28 cellular contexts compared by ENCODE assay signal in genomic region chr11:129544691-129545090, GRCh38.
"Had no signal": no experiment of that assay in that cellular context is flagged by ENCODE, and none has a peak within 500 bp of the region (broad histone marks: within the 10 kb centered on the region; RNA-seq: fewer than 3 reads in every experiment).

No MANE protein-coding gene starts in this region.

- H3K27me3 Mint-ChIP-seq: stimulated activated memory B cell treated with anti-CD40 and anti-IgM and Interleukin-4, amounts not matched to agents 10 μg/mL and 1 μg/mL and 100 μg/mL, for 72 hours; stimulated activated naive B cell treated with anti-CD40 and anti-IgM and Interleukin-4, amounts not matched to agents 10 μg/mL and 1 μg/mL and 100 μg/mL, for 72 hours; stimulated activated naive CD8-positive, alpha-beta T cell treated with anti-CD3 and anti-CD28 coated beads, Interleukin-15, Interleukin-2, amounts not matched to agents 100 ng/mL and 50 ng/mL, for 24 hours had no signal

- H3K27ac Mint-ChIP-seq: stimulated activated effector memory CD8-positive, alpha-beta T cell treated with anti-CD3 and anti-CD28 coated beads, Interleukin-12 subunit alpha, Interleukin-12 subunit beta, amount 100 ng/mL, for 72 hours; stimulated activated memory B cell treated with anti-CD40 and anti-IgM and Interleukin-4, amounts not matched to agents 10 μg/mL and 1 μg/mL and 100 μg/mL, for 72 hours; stimulated activated naive B cell treated with anti-CD40 and anti-IgM and Interleukin-4, amounts not matched to agents 10 μg/mL and 1 μg/mL and 100 μg/mL, for 72 hours; stimulated activated naive CD8-positive, alpha-beta T cell treated with anti-CD3 and anti-CD28 coated beads, Interleukin-15, amount 100 ng/mL, for 72 hours; stimulated activated naive CD8-positive, alpha-beta T cell treated with anti-CD3 and anti-CD28 coated beads, Interleukin-15, Interleukin-2, amounts not matched to agents 100 ng/mL and 50 ng/mL, for 24 hours; type B pancreatic cell had no signal

- H3K4me1 ChIP-seq: stomach, suprapubic skin, testis, thyroid gland, tibial artery, tibial nerve, transverse colon, upper lobe of left lung, upper lobe of right lung, uterus, vagina had no signal

- H3K27ac ChIP-seq: stomach, suprapubic skin, testis, thoracic aorta, thyroid gland, tibial artery, tibial nerve, transverse colon, upper lobe of left lung, upper lobe of right lung, uterus, vagina had no signal

- H3K27me3 ChIP-seq: stomach, suprapubic skin, testis, thyroid gland, tibial artery, tibial nerve, transverse colon, upper lobe of left lung, upper lobe of right lung, uterus, vagina had no signal

- H3K4me3 Mint-ChIP-seq: stimulated activated effector memory CD8-positive, alpha-beta T cell treated with anti-CD3 and anti-CD28 coated beads, Interleukin-12 subunit alpha, Interleukin-12 subunit beta, amount 100 ng/mL, for 72 hours; stimulated activated memory B cell treated with anti-CD40 and anti-IgM and Interleukin-4, amounts not matched to agents 10 μg/mL and 1 μg/mL and 100 μg/mL, for 72 hours; stimulated activated naive B cell treated with anti-CD40 and anti-IgM and Interleukin-4, amounts not matched to agents 10 μg/mL and 1 μg/mL and 100 μg/mL, for 72 hours; stimulated activated naive CD8-positive, alpha-beta T cell treated with anti-CD3 and anti-CD28 coated beads, Interleukin-15, amount 100 ng/mL, for 72 hours; stimulated activated naive CD8-positive, alpha-beta T cell treated with anti-CD3 and anti-CD28 coated beads, Interleukin-15, Interleukin-2, amounts not matched to agents 100 ng/mL and 50 ng/mL, for 24 hours; type B pancreatic cell had no signal

- H3K4me1 Mint-ChIP-seq: stimulated activated effector memory CD8-positive, alpha-beta T cell treated with anti-CD3 and anti-CD28 coated beads, Interleukin-12 subunit alpha, Interleukin-12 subunit beta, amount 100 ng/mL, for 72 hours; stimulated activated memory B cell treated with anti-CD40 and anti-IgM and Interleukin-4, amounts not matched to agents 10 μg/mL and 1 μg/mL and 100 μg/mL, for 72 hours; stimulated activated naive B cell treated with anti-CD40 and anti-IgM and Interleukin-4, amounts not matched to agents 10 μg/mL and 1 μg/mL and 100 μg/mL, for 72 hours; stimulated activated naive CD8-positive, alpha-beta T cell treated with anti-CD3 and anti-CD28 coated beads, Interleukin-15, amount 100 ng/mL, for 72 hours had no signal

- H3K4me3 ChIP-seq: stomach, suprapubic skin, testis, thoracic aorta, thyroid gland, tibial artery, tibial nerve, transverse colon, upper lobe of left lung, upper lobe of right lung, uterus, vagina had no signal

- DNase-seq: stimulated activated CD4-positive, alpha-beta T cell treated with anti-CD3 and anti-CD28 coated beads, Interleukin-2, amount 100 ng/mL, for 48 hours; stimulated activated CD4-positive, alpha-beta T cell treated with anti-CD3 and anti-CD28 coated beads, Interleukin-4, amount 100 ng/mL, for 1 hour; stimulated activated CD4-positive, alpha-beta T cell treated with anti-CD3 and anti-CD28 coated beads, Interleukin-4, amount 100 ng/mL, for 24 hours; stimulated activated CD4-positive, alpha-beta T cell treated with anti-CD3 and anti-CD28 coated beads, Interleukin-4, amount 100 ng/mL, for 4 hours; stimulated activated CD8-positive, alpha-beta memory T cell treated with anti-CD3 and anti-CD28 coated beads, Interleukin-4, amount 100 ng/mL, for 48 hours; stimulated activated naive B cell treated with anti-CD40 and anti-IgM and Interleukin-4, amounts not matched to agents 10 μg/mL and 1 μg/mL and 100 μg/mL, for 72 hours; stimulated activated naive CD4-positive, alpha-beta T cell; stimulated activated naive CD4-positive, alpha-beta T cell treated with Interleukin-2 at 50 U/mL for 16 hours; stimulated activated naive CD8-positive, alpha-beta T cell treated with anti-CD3 and anti-CD28 coated beads, Interleukin-15, amount 100 ng/mL, for 72 hours; stimulated activated naive CD8-positive, alpha-beta T cell treated with anti-CD3 and anti-CD28 coated beads, Interleukin-15, Interleukin-2, amounts not matched to agents 100 U/mL and 50 U/mL, for 24 hours; stomach; substantia nigra; testis; thyroid gland; tibial artery; transverse colon; trophoblast cell; upper lobe of left lung; upper lobe of right lung; uterus had no signal

- H3K9me3 ChIP-seq: testis, thoracic aorta, thyroid gland, tibial artery, transverse colon, upper lobe of right lung, uterus, vagina had no signal

- ATAC-seq: stimulated activated effector memory CD8-positive, alpha-beta T cell treated with anti-CD3 and anti-CD28 coated beads, Interleukin-12 subunit alpha, Interleukin-12 subunit beta, amount 100 ng/mL, for 72 hours; stimulated activated memory B cell treated with anti-CD40 and anti-IgM and Interleukin-4, amounts not matched to agents 10 μg/mL and 1 μg/mL and 100 μg/mL, for 72 hours; stimulated activated naive B cell treated with anti-CD40 and anti-IgM and Interleukin-4, amounts not matched to agents 10 μg/mL and 1 μg/mL and 100 μg/mL, for 72 hours; stimulated activated naive CD8-positive, alpha-beta T cell treated with anti-CD3 and anti-CD28 coated beads, Interleukin-15, Interleukin-2, amounts not matched to agents 100 U/mL and 50 U/mL, for 24 hours; upper lobe of right lung had no signal

- H3K36me3 Mint-ChIP-seq: stimulated activated effector memory CD8-positive, alpha-beta T cell treated with anti-CD3 and anti-CD28 coated beads, Interleukin-12 subunit alpha, Interleukin-12 subunit beta, amount 100 ng/mL, for 72 hours; stimulated activated memory B cell treated with anti-CD40 and anti-IgM and Interleukin-4, amounts not matched to agents 10 μg/mL and 1 μg/mL and 100 μg/mL, for 72 hours; stimulated activated naive B cell treated with anti-CD40 and anti-IgM and Interleukin-4, amounts not matched to agents 10 μg/mL and 1 μg/mL and 100 μg/mL, for 72 hours; type B pancreatic cell had no signal

- H3K36me3 ChIP-seq: stomach, suprapubic skin, thoracic aorta, thyroid gland, tibial artery, tibial nerve, transverse colon, upper lobe of left lung, upper lobe of right lung, uterus, vagina had no signal
